30 cellular contexts compared by ENCODE assay signal in the genomic region with DNA sequence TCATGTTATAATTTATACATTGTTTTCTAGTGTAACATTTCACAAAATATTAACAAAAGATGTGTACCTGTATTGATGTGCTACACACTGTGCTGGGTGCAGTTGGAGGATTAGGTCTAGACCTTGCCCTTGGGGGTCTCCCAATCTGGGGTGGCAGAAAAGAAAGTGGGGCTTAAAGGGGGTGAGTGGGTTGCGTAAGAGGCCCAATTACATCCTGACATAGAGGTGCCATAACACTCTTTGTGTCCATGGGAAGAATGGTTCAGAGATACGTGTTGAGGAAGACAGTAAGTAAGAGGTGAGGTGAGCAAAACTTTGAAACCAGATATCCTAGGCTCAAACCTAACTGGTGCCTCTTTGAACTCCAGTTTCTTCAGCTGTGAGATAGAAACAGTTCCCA.
"Had no signal": no experiment of that assay in that cellular context is flagged by ENCODE, and none has a peak within 500 bp of the region (broad histone marks: within the 10 kb centered on the region; RNA-seq: fewer than 3 reads in every experiment).

No MANE protein-coding gene starts in this region.

- H3K9me3 Mint-ChIP-seq: natural killer cell; stimulated activated effector memory CD8-positive, alpha-beta T cell treated with anti-CD3 and anti-CD28 coated beads, Interleukin-12 subunit alpha, Interleukin-12 subunit beta, amount 100 ng/mL, for 72 hours; stimulated activated naive B cell treated with anti-CD40 and anti-IgM and Interleukin-4, amounts not matched to agents 10 μg/mL and 1 μg/mL and 100 μg/mL, for 72 hours; stimulated activated naive CD8-positive, alpha-beta T cell treated with anti-CD3 and anti-CD28 coated beads, Interleukin-15, Interleukin-2, amounts not matched to agents 100 ng/mL and 50 ng/mL, for 24 hours; type B pancreatic cell had no signal

- H3K9me3 ChIP-seq: ovary, psoas muscle, right lobe of liver, sigmoid colon, stomach, suprapubic skin, testis, tibial artery, transverse colon, upper lobe of right lung, uterus had no signal

- H3K4me1 ChIP-seq: parathyroid adenoma, psoas muscle, right lobe of liver, sigmoid colon, stomach, suprapubic skin, testis, tibial artery, transverse colon, upper lobe of right lung, uterus had no signal

- H3K27me3 Mint-ChIP-seq: progenitor cell of endocrine pancreas; stimulated activated naive CD8-positive, alpha-beta T cell treated with anti-CD3 and anti-CD28 coated beads, Interleukin-15, Interleukin-2, amounts not matched to agents 100 ng/mL and 50 ng/mL, for 24 hours had no signal

- H3K36me3 Mint-ChIP-seq: natural killer cell; neural progenitor cell; stimulated activated effector memory CD8-positive, alpha-beta T cell treated with anti-CD3 and anti-CD28 coated beads, Interleukin-12 subunit alpha, Interleukin-12 subunit beta, amount 100 ng/mL, for 72 hours; stimulated activated naive B cell treated with anti-CD40 and anti-IgM and Interleukin-4, amounts not matched to agents 10 μg/mL and 1 μg/mL and 100 μg/mL, for 72 hours; type B pancreatic cell had no signal

- H3K27ac Mint-ChIP-seq: natural killer cell; nephron; neural progenitor cell; progenitor cell of endocrine pancreas; stimulated activated effector memory CD8-positive, alpha-beta T cell treated with anti-CD3 and anti-CD28 coated beads, Interleukin-12 subunit alpha, Interleukin-12 subunit beta, amount 100 ng/mL, for 72 hours; stimulated activated naive B cell treated with anti-CD40 and anti-IgM and Interleukin-4, amounts not matched to agents 10 μg/mL and 1 μg/mL and 100 μg/mL, for 72 hours; stimulated activated naive CD8-positive, alpha-beta T cell treated with anti-CD3 and anti-CD28 coated beads, Interleukin-15, Interleukin-2, amounts not matched to agents 100 ng/mL and 50 ng/mL, for 24 hours; type B pancreatic cell had no signal

- H3K36me3 ChIP-seq: neural progenitor cell, ovary, right lobe of liver, sigmoid colon, stomach, suprapubic skin, tibial artery, transverse colon, upper lobe of right lung, uterus had no signal

- DNase-seq: natural killer cell; occipital lobe; ovary; posterior cingulate gyrus; psoas muscle; right cardiac atrium; right lobe of liver; sigmoid colon; small intestine; stimulated activated CD4-positive, alpha-beta T cell treated with anti-CD3 and anti-CD28 coated beads, Interleukin-15, amount 100 ng/mL, for 24 hours; stimulated activated CD4-positive, alpha-beta T cell treated with anti-CD3 and anti-CD28 coated beads, Interleukin-2, amount 100 ng/mL, for 24 hours; stimulated activated CD4-positive, alpha-beta T cell treated with anti-CD3 and anti-CD28 coated beads, Interleukin-2, amount 100 ng/mL, for 48 hours; stimulated activated CD4-positive, alpha-beta T cell treated with anti-CD3 and anti-CD28 coated beads, Interleukin-4, amount 100 ng/mL, for 24 hours; stimulated activated naive B cell treated with anti-CD40 and anti-IgM and Interleukin-4, amounts not matched to agents 10 μg/mL and 1 μg/mL and 100 μg/mL, for 72 hours; stimulated activated naive CD4-positive, alpha-beta T cell treated with Interleukin-2 at 50 U/mL for 16 hours; stomach; substantia nigra; testis; tibial artery; transverse colon; upper lobe of right lung; uterus had no signal

- H3K4me3 Mint-ChIP-seq: natural killer cell; nephron; neural progenitor cell; stimulated activated effector memory CD8-positive, alpha-beta T cell treated with anti-CD3 and anti-CD28 coated beads, Interleukin-12 subunit alpha, Interleukin-12 subunit beta, amount 100 ng/mL, for 72 hours; stimulated activated naive B cell treated with anti-CD40 and anti-IgM and Interleukin-4, amounts not matched to agents 10 μg/mL and 1 μg/mL and 100 μg/mL, for 72 hours; stimulated activated naive CD8-positive, alpha-beta T cell treated with anti-CD3 and anti-CD28 coated beads, Interleukin-15, Interleukin-2, amounts not matched to agents 100 ng/mL and 50 ng/mL, for 24 hours; type B pancreatic cell had no signal

- H3K27ac ChIP-seq: neural progenitor cell, ovary, parathyroid adenoma, psoas muscle, right lobe of liver, sigmoid colon, stomach, suprapubic skin, testis, tibial artery, transverse colon, upper lobe of right lung, uterus had no signal

- ATAC-seq: natural killer cell; psoas muscle; right cardiac atrium; right lobe of liver; stimulated activated effector memory CD8-positive, alpha-beta T cell treated with anti-CD3 and anti-CD28 coated beads, Interleukin-12 subunit alpha, Interleukin-12 subunit beta, amount 100 ng/mL, for 72 hours; stimulated activated naive B cell treated with anti-CD40 and anti-IgM and Interleukin-4, amounts not matched to agents 10 μg/mL and 1 μg/mL and 100 μg/mL, for 72 hours; upper lobe of right lung had no signal

- H3K9ac ChIP-seq: neural progenitor cell, parathyroid adenoma had no signal

- H3K4me3 ChIP-seq: neural progenitor cell, ovary, psoas muscle, right lobe of liver, sigmoid colon, stomach, suprapubic skin, testis, tibial artery, transverse colon, upper lobe of right lung, uterus had no signal

- H3K4me1 Mint-ChIP-seq: natural killer cell; nephron; neural progenitor cell; stimulated activated effector memory CD8-positive, alpha-beta T cell treated with anti-CD3 and anti-CD28 coated beads, Interleukin-12 subunit alpha, Interleukin-12 subunit beta, amount 100 ng/mL, for 72 hours; stimulated activated naive B cell treated with anti-CD40 and anti-IgM and Interleukin-4, amounts not matched to agents 10 μg/mL and 1 μg/mL and 100 μg/mL, for 72 hours had no signal

- H3K79me2 ChIP-seq: parathyroid adenoma had no signal

- H3K4me2 ChIP-seq: neural progenitor cell had no signal

- H2AFZ ChIP-seq: neural progenitor cell, parathyroid adenoma had no signal

- FAIRE-seq: small intestine had no signal

- H3K27me3 ChIP-seq: neural progenitor cell, ovary, right lobe of liver, sigmoid colon, stomach, suprapubic skin, testis, tibial artery, transverse colon, upper lobe of right lung, uterus had no signal
